In genomic region chr1:119674835-119675289, GRCh38 we compare ENCODE assay signal across 8 cellular contexts. TPM values are rescaled to one million over a fixed set of nuclear protein-coding genes. Genes with fewer than 3 reads are reported as not detected.
DNase-seq lines count a peak whose midpoint lies in the region; ATAC-seq, FAIRE-seq and TF ChIP-seq lines count a peak whose summit lies in the region.

No MANE protein-coding gene starts in this region.

- H3K4me2 ChIP-seq in endothelial cell of umbilical vein (ENCODE audit: insufficient read depth, low read length) = peak overlapping the region; percentile 98

- H3K36me3 Mint-ChIP-seq in CD8-positive, alpha-beta T cell = no peaks in the 10 kb centered on the region
- H3K36me3 Mint-ChIP-seq in natural killer cell = no peaks in the 10 kb centered on the region

- no peaks in the 10 kb centered on the region for H3K79me2 ChIP-seq in endothelial cell of umbilical vein (ENCODE audit: control insufficient read depth, insufficient read depth, low read length)

- no peaks in the 10 kb centered on the region for H3K9me3 Mint-ChIP-seq in CD8-positive, alpha-beta T cell
- H3K9me3 Mint-ChIP-seq in natural killer cell = no peaks in the 10 kb centered on the region

- no peaks in the 10 kb centered on the region for H3K27me3 ChIP-seq in CD8-positive, alpha-beta T cell (ENCODE audit: insufficient read depth, low read length)
- no peaks in the 10 kb centered on the region for H3K27me3 ChIP-seq in NT2/D1 (ENCODE audit: insufficient read depth, insufficient read length)
- peaks cover 4 to 6% of the 10 kb centered on the region in 2 experiments for H3K27me3 ChIP-seq in endothelial cell of umbilical vein (ENCODE audit: control insufficient read depth in 2 of 2, insufficient read depth in 2 of 2, low read length in 2 of 2)

- dilution Hi-C loops in endothelial cell of umbilical vein (cut with MboI; ENCODE audit: extremely low pct_ligation_motif_present, low sequenced_read_pairs) = no loop called here

- peak; percentile 72 for ATAC-seq in CD8-positive, alpha-beta T cell
- ATAC-seq in HG02642 (IDR thresholded peaks at IDR 0.05; ENCODE audit: poor library complexity, unreplicated experiment) = peak; percentile 76
- peak in 1 of 3 donors; percentile 85 for ATAC-seq in natural killer cell
- no peak for ATAC-seq in HG02798 (IDR thresholded peaks at IDR 0.05; ENCODE audit: poor library complexity, unreplicated experiment)

- no peak for TF ChIP-seq CTCF in CD8-positive, alpha-beta T cell (IDR thresholded peaks at IDR 0.05)
- peak; percentile 70 to 90 for TF ChIP-seq CTCF in endothelial cell of umbilical vein (IDR thresholded peaks at IDR 0.05; ENCODE audit: extremely low read depth in 1 of 2, insufficient read depth in 1 of 2, low read depth in 1 of 2, low read length in 2 of 2)
- TF ChIP-seq CTCF in natural killer cell (IDR thresholded peaks at IDR 0.05) = no peak

- intact Hi-C loops in CD8-positive, alpha-beta T cell (cut with DNase I, micrococcal nuclease) = loop anchor here (1.0 to 2.0 kb wide), 3 partner anchors 62 to 389 kb away; no protein-coding TSS in a partner anchor
- intact Hi-C loops in endothelial cell of umbilical vein (cut with micrococcal nuclease) (loop anchor here (1.0 to 10.0 kb wide), 7 partner anchors 27 to 400 kb away; partner anchors contain the start of genes PHGDH and ZNF697), natural killer cell (cut with micrococcal nuclease) (loop anchor here (1.0 kb wide), 1 partner anchor 62 kb away; no protein-coding TSS in a partner anchor)

- H3K4me1 Mint-ChIP-seq in CD8-positive, alpha-beta T cell (ENCODE audit: low read depth) = peaks cover 7% of the 10 kb centered on the region
- peaks cover 6 to 13% of the 10 kb centered on the region in 2 donors for H3K4me1 Mint-ChIP-seq in natural killer cell

- no peak for DNase-seq in CD8-positive, alpha-beta T cell
- DNase-seq in NT2/D1 (ENCODE audit: low read depth, low spot score) (peak; percentile 89), endothelial cell of umbilical vein (ENCODE audit: low read depth, low spot score) (peak; percentile 83), natural killer cell (no peak), DMS114 treated with DMSO at 0.1 percent for 48 hours (lab: John Stamatoyannopoulos, UW; ENCODE audit: unreplicated experiment) (no peak), H54 (ENCODE audit: insufficient read length, low spot score) (no peak)

- H3K4me3 ChIP-seq in CD8-positive, alpha-beta T cell (ENCODE audit: low read depth, low read length) = no peak overlapping the region
- H3K4me3 ChIP-seq in NT2/D1 (ENCODE audit: insufficient read length, low read depth) (no peak overlapping the region), endothelial cell of umbilical vein (replicated peaks in 1 of 3; ENCODE audit: insufficient read depth in 1 of 3, low read depth in 1 of 3, low read length in 3 of 3) (peak overlapping the region in 2 of 3 experiments; percentile 66 to 86)

- H3K4me3 Mint-ChIP-seq in CD8-positive, alpha-beta T cell = peak overlapping the region; percentile 79
- peak overlapping the region; percentile 71 for H3K4me3 Mint-ChIP-seq in natural killer cell

- BruUV-seq in endothelial cell of umbilical vein (replicated peaks; lab: Mats Ljungman, UMichigan) = no TSS peak

- no peaks in the 10 kb centered on the region for H3K9me1 ChIP-seq in endothelial cell of umbilical vein (replicated peaks; ENCODE audit: control insufficient read depth, extremely low read depth, insufficient read depth, low read length)

- peaks cover 22% of the 10 kb centered on the region for H3K27me3 Mint-ChIP-seq in CD8-positive, alpha-beta T cell (ENCODE audit: low read depth)
- H3K27me3 Mint-ChIP-seq in natural killer cell (ENCODE audit: low read depth in 2 of 2) = peaks cover 10 to 28% of the 10 kb centered on the region in 2 donors

- H3K9me3 ChIP-seq in CD8-positive, alpha-beta T cell (ENCODE audit: low read length) = no peaks in the 10 kb centered on the region
- H3K9me3 ChIP-seq in NT2/D1 (ENCODE audit: insufficient read depth, low read length) (peaks cover 24% of the 10 kb centered on the region; the same call in 1 of the 2 replicates), endothelial cell of umbilical vein (replicated peaks; ENCODE audit: control insufficient read depth, insufficient read depth, low read length) (no peaks in the 10 kb centered on the region)

- FAIRE-seq in endothelial cell of umbilical vein (lab: Jason Lieb, UNC) = peak; percentile 87
- no peak for FAIRE-seq in H54 (lab: Jason Lieb, UNC)

- H3K4me1 ChIP-seq in CD8-positive, alpha-beta T cell (ENCODE audit: insufficient read depth, low read length) = peaks cover 5% of the 10 kb centered on the region
- H3K4me1 ChIP-seq in NT2/D1 (ENCODE audit: insufficient read depth, insufficient read length) (peaks cover 11% of the 10 kb centered on the region), endothelial cell of umbilical vein (ENCODE audit: control insufficient read depth, extremely low read depth, insufficient read depth, low read length) (peaks cover 42% of the 10 kb centered on the region)

- H2AFZ ChIP-seq in endothelial cell of umbilical vein (ENCODE audit: low read depth, low read length) = peak overlapping the region; percentile 93

- POLR2A ChIA-PET in CD8-positive, alpha-beta T cell (lab: Charles Lee) = interaction anchor here (1.4 to 1.6 kb wide), 2 partner anchors 15 to 21 kb away, joined by 3 to 4 read pairs; no protein-coding TSS in a partner anchor
- POLR2A ChIA-PET in endothelial cell of umbilical vein (lab: Charles Lee) = interaction anchor here (1.3 to 2.3 kb wide), 3 partner anchors 27 to 63 kb away, joined by 4 to 20 read pairs (median 9); partner anchors contain the start of gene ZNF697

- H3K27ac ChIP-seq in CD8-positive, alpha-beta T cell (ENCODE audit: low read depth, low read length) = no peak overlapping the region
- peak overlapping the region; percentile 78 for H3K27ac ChIP-seq in endothelial cell of umbilical vein (ENCODE audit: insufficient read depth, low read depth, low read length)

- CTCF ChIA-PET in CD8-positive, alpha-beta T cell (lab: Charles Lee) = interaction anchor here (0.8 to 2.5 kb wide), 20 partner anchors 9 to 400 kb away, joined by 3 to 13 read pairs (median 5); partner anchors contain the start of gene ZNF697
- CTCF ChIA-PET in endothelial cell of umbilical vein (lab: Charles Lee) = interaction anchor here (0.7 to 6.5 kb wide), 28 partner anchors 9 to 501 kb away, joined by 3 to 163 read pairs (median 7); partner anchors contain the start of genes PHGDH, SEC22B and ZNF697

- no peaks in the 10 kb centered on the region for H3K36me3 ChIP-seq in CD8-positive, alpha-beta T cell (ENCODE audit: insufficient read depth, low read length)
- H3K36me3 ChIP-seq in NT2/D1 (ENCODE audit: insufficient read depth, insufficient read length, low read length) (no peaks in the 10 kb centered on the region), endothelial cell of umbilical vein (ENCODE audit: control insufficient read depth in 2 of 2, extremely low read depth in 1 of 2, insufficient read depth in 2 of 2, low read length in 2 of 2) (no peaks in the 10 kb centered on the region)

- H3K27ac Mint-ChIP-seq in CD8-positive, alpha-beta T cell = no peak overlapping the region
- H3K27ac Mint-ChIP-seq in natural killer cell = no peak overlapping the region

- TF ChIP-seq POLR2A in endothelial cell of umbilical vein (IDR thresholded peaks at IDR 0.05; ENCODE audit: low read depth, low read length) (no peak), H54 (IDR thresholded peaks at IDR 0.05; ENCODE audit: low read depth, low read length) (no peak)

- no peaks in the 10 kb centered on the region for H4K20me1 ChIP-seq in endothelial cell of umbilical vein (replicated peaks; ENCODE audit: control insufficient read depth, extremely low read depth, insufficient read depth, low read length)

- H3K9ac ChIP-seq in NT2/D1 (ENCODE audit: insufficient read length, low read depth) (no peak overlapping the region), endothelial cell of umbilical vein (replicated peaks; ENCODE audit: extremely low read depth, insufficient read depth, low read length) (peak overlapping the region; percentile 58)

TF ChIP-seq in endothelial cell of umbilical vein, 7 proteins besides CTCF, POLR2A, EP300 and RAD21:
- TF ChIP-seq FOS (IDR thresholded peaks at IDR 0.05; ENCODE audit: borderline replicate concordance, insufficient read depth, low read length) (no peak), GATA2 (IDR thresholded peaks at IDR 0.05; ENCODE audit: insufficient read depth, insufficient read length, low read depth, low read length) (peak; percentile 16)

RNA-seq across cellular contexts. Expression of gene ZNF697, which starts 26.8 kb away (rescaled TPM):
- total RNA-seq in CD8-positive, alpha-beta T cell = not detected
- 14.1 and 15.0 TPM in 2 replicates for total RNA-seq in endothelial cell of umbilical vein
- polyA plus RNA-seq in endothelial cell of umbilical vein = 6.2 and 6.3 TPM in 2 replicates
- polyA plus RNA-seq in endothelial cell of umbilical vein (2011; cell fraction: cytosol; rRNA removed) = 5.2 and 5.9 TPM in 2 replicates
- polyA plus RNA-seq in endothelial cell of umbilical vein (2011; cell fraction: nucleus; rRNA removed) = 14.7 and 17.0 TPM in 2 replicates
- polyA plus RNA-seq in endothelial cell of umbilical vein (2012) = 11.7 and 13.9 TPM in 2 replicates
- polyA minus RNA-seq in endothelial cell of umbilical vein = 15.0 and 16.5 TPM in 2 replicates
- polyA minus RNA-seq in endothelial cell of umbilical vein (2011; cell fraction: cytosol; rRNA and poly(A)+ RNA removed) = 2.8 TPM
- polyA minus RNA-seq in endothelial cell of umbilical vein (2011; cell fraction: nucleus; rRNA and poly(A)+ RNA removed) = 30.5 and 32.3 TPM in 2 replicates
- under 1 TPM in 2 of 3 donors, not detected in 1; 0.09 to 0.45 TPM for total RNA-seq in natural killer cell

RNA-seq across cellular contexts. Expression of gene PHGDH, which starts 36.9 kb away (rescaled TPM):
- total RNA-seq in CD8-positive, alpha-beta T cell = 10 to 100 TPM; 18.5 to 21.9 TPM
- 101 and 120 TPM in 2 replicates for total RNA-seq in endothelial cell of umbilical vein
- 33.2 and 37.9 TPM in 2 replicates for polyA plus RNA-seq in endothelial cell of umbilical vein
- polyA plus RNA-seq in endothelial cell of umbilical vein (2011; cell fraction: cytosol; rRNA removed) = 37.2 and 37.8 TPM in 2 replicates
- 42.6 and 45.2 TPM in 2 replicates for polyA plus RNA-seq in endothelial cell of umbilical vein (2011; cell fraction: nucleus; rRNA removed)
- 9.8 and 26.9 TPM in 2 replicates for polyA plus RNA-seq in endothelial cell of umbilical vein (2012)
- 66.7 and 76.5 TPM in 2 replicates for polyA minus RNA-seq in endothelial cell of umbilical vein
- 201 TPM for polyA minus RNA-seq in endothelial cell of umbilical vein (2011; cell fraction: cytosol; rRNA and poly(A)+ RNA removed)
- 39.4 and 42.3 TPM in 2 replicates for polyA minus RNA-seq in endothelial cell of umbilical vein (2011; cell fraction: nucleus; rRNA and poly(A)+ RNA removed)
- total RNA-seq in natural killer cell = 1 to 10 TPM; 1.1 to 6.6 (median 5.8) TPM

Comparison
In these comparisons a context has a peak if more than half of its experiments do, and no peak if none do; other contexts are left out.
1. DNase-seq: peak in NT2/D1 (single experiment) and endothelial cell of umbilical vein (single experiment); none in CD8-positive, alpha-beta T cell (0 of 7), natural killer cell (single experiment), DMS114 treated with DMSO at 0.1 percent for 48 hours (single experiment) and H54 (single experiment).
2. H3K4me3 ChIP-seq: peak in endothelial cell of umbilical vein (2 of 3); none in CD8-positive, alpha-beta T cell (single experiment) and NT2/D1 (single experiment).
3. CTCF ChIP-seq: peak in endothelial cell of umbilical vein (2 of 2); none in CD8-positive, alpha-beta T cell (single experiment) and natural killer cell (single experiment).
4. RNA of gene ZNF697, which starts 26.8 kb away (total RNA-seq): 14.1 to 15.0 TPM in endothelial cell of umbilical vein; 0.09 to 0.45 TPM in natural killer cell and not detected in CD8-positive, alpha-beta T cell; every median in the first group is over 10 times any median in the second.